1 cellular context compared by ENCODE assay signal in the genomic region with DNA sequence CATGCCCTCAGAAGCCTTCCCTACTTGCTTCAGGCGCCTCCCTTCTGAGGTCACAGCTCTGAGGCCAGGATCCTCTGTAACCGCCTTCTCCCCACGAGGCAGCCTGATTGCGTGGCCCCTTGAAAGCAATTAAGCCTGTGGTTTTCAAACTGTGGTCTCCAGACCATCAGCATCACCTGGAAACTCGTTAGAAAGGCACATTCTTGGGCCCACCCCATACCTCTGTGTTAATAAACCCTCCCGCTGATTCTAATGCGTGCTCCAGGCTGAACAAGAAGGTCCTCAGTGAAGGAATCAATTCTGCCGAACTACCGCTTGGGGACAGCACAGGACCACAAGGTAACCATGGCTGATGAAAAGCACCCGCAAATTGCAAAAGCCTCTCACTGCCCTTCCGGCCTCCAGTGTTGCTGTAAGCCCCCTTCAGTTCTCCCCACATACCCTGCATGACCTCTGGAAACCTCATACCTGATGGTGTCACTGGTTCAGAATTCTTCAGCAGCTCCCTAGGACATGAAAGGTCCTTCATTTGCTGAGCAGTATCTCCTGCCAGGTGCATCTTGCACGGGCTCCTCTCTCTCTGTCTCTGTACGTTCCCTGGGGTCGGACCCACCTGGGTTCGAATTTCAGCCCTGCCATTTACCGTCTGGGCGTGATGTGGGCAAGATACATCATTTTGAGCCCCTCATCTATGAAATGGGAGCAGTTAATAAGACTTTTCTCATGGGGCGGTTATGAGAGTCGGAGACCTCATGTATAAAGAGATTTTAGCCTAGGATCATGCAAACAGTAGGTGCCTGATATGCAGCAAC.
TF ChIP-seq lines count a peak whose summit lies in the region.

No MANE protein-coding gene starts in this region.

TF ChIP-seq in HepG2, 621 proteins besides CTCF, POLR2A, EP300 and RAD21 (continued from another document and continues in another):
- TF ChIP-seq ZNF83 (CRISPR knock-in tag; IDR thresholded peaks at IDR 0.05; ENCODE audit: borderline replicate concordance) (0 out of 2 replicates have a peak, but pooled peaks have one; percentile 41), GMEB1 (CRISPR knock-in tag; IDR thresholded peaks at IDR 0.05; ENCODE audit: borderline replicate concordance) (peak; percentile 61; the same call in 1 of the 2 replicates), MTA1 (CRISPR knock-in tag; IDR thresholded peaks at IDR 0.05; ENCODE audit: borderline replicate concordance) (no peak), ZNF503 (CRISPR knock-in tag; IDR thresholded peaks at IDR 0.05) (0 out of 2 replicates have a peak, but pooled peaks have one; percentile 17), ASH2L (IDR thresholded peaks at IDR 0.05; ENCODE audit: insufficient read length, low read depth, low read length) (peak; percentile 26), LCORL (IDR thresholded peaks at IDR 0.05) (no peak), LCORL (CRISPR knock-in tag; IDR thresholded peaks at IDR 0.05) (peak; percentile 92), ZNF24 (IDR thresholded peaks at IDR 0.05) (peak; percentile 72; the same call in 1 of the 2 replicates), ZNF788 (CRISPR knock-in tag; IDR thresholded peaks at IDR 0.05; ENCODE audit: borderline replicate concordance) (peak; percentile 75; the same call in 1 of the 2 replicates), ONECUT2 (CRISPR knock-in tag; IDR thresholded peaks at IDR 0.05) (no peak), ZNF777 (CRISPR knock-in tag; IDR thresholded peaks at IDR 0.05) (no peak), ZNF766 (CRISPR knock-in tag; IDR thresholded peaks at IDR 0.05; ENCODE audit: borderline replicate concordance) (peak; percentile 77; the same call in 1 of the 2 replicates), ZNF670 (CRISPR knock-in tag; IDR thresholded peaks at IDR 0.05; ENCODE audit: borderline replicate concordance) (peak; percentile 32; the same call in 1 of the 2 replicates), ZNF580 (CRISPR knock-in tag; IDR thresholded peaks at IDR 0.05; ENCODE audit: borderline replicate concordance, low read depth) (peak; percentile 91), ZNF749 (CRISPR knock-in tag; IDR thresholded peaks at IDR 0.05; ENCODE audit: borderline replicate concordance) (peak; percentile 71; the same call in 1 of the 2 replicates), YEATS4 (CRISPR knock-in tag; IDR thresholded peaks at IDR 0.05; ENCODE audit: borderline replicate concordance) (peak; percentile 84; the same call in 1 of the 2 replicates), KDM4B (CRISPR knock-in tag; IDR thresholded peaks at IDR 0.05) (peak; percentile 91; the same call in 1 of the 2 replicates), FIP1L1 (IDR thresholded peaks at IDR 0.05; ENCODE audit: borderline replicate concordance, insufficient read depth, low read depth, low read length) (no peak), ZNF33B (CRISPR knock-in tag; IDR thresholded peaks at IDR 0.05) (no peak; the same call in 1 of the 2 replicates), DNMT1 (CRISPR knock-in tag; IDR thresholded peaks at IDR 0.05) (0 out of 2 replicates have a peak, but pooled peaks have one; percentile 72), ZNF605 (CRISPR knock-in tag; IDR thresholded peaks at IDR 0.05) (peak; percentile 79), HMG20A (CRISPR knock-in tag; IDR thresholded peaks at IDR 0.05; ENCODE audit: borderline replicate concordance) (peak; percentile 64; the same call in 1 of the 2 replicates), ZNF510 (CRISPR knock-in tag; IDR thresholded peaks at IDR 0.05; ENCODE audit: low read depth) (no peak), GATAD1 (CRISPR knock-in tag; IDR thresholded peaks at IDR 0.05) (peak; percentile 73; the same call in 1 of the 2 replicates), GABPA (IDR thresholded peaks at IDR 0.05; ENCODE audit: low read depth, low read length) (no peak), GABPA (CRISPR knock-in tag; IDR thresholded peaks at IDR 0.05; ENCODE audit: low read depth) (no peak; the same call in 1 of the 2 replicates), PCBP1 (IDR thresholded peaks at IDR 0.05; ENCODE audit: borderline replicate concordance, low read depth, low read length) (no peak), NR2F1 (CRISPR knock-in tag; IDR thresholded peaks at IDR 0.05) (peak; percentile 38 to 50; a peak in 2 of 4 replicates), ARNT2 (CRISPR knock-in tag; IDR thresholded peaks at IDR 0.05; ENCODE audit: low read depth) (peak; percentile 76; the same call in 1 of the 2 replicates), SIN3A (IDR thresholded peaks at IDR 0.05; ENCODE audit: borderline replicate concordance, low read depth, low read length) (no peak), ZBTB25 (CRISPR knock-in tag; IDR thresholded peaks at IDR 0.05) (peak; percentile 94; the same call in 1 of the 2 replicates), STAG1 (CRISPR knock-in tag; IDR thresholded peaks at IDR 0.05) (peak; percentile 100), ZNF350 (CRISPR knock-in tag; IDR thresholded peaks at IDR 0.05; ENCODE audit: borderline replicate concordance, low read depth) (peak; percentile 97), CCAR2 (optimal IDR thresholded peaks at IDR 0.05; ENCODE audit: low read depth, low read length) (peak; percentile 40)
- TF ChIP-seq, protein P1, sequence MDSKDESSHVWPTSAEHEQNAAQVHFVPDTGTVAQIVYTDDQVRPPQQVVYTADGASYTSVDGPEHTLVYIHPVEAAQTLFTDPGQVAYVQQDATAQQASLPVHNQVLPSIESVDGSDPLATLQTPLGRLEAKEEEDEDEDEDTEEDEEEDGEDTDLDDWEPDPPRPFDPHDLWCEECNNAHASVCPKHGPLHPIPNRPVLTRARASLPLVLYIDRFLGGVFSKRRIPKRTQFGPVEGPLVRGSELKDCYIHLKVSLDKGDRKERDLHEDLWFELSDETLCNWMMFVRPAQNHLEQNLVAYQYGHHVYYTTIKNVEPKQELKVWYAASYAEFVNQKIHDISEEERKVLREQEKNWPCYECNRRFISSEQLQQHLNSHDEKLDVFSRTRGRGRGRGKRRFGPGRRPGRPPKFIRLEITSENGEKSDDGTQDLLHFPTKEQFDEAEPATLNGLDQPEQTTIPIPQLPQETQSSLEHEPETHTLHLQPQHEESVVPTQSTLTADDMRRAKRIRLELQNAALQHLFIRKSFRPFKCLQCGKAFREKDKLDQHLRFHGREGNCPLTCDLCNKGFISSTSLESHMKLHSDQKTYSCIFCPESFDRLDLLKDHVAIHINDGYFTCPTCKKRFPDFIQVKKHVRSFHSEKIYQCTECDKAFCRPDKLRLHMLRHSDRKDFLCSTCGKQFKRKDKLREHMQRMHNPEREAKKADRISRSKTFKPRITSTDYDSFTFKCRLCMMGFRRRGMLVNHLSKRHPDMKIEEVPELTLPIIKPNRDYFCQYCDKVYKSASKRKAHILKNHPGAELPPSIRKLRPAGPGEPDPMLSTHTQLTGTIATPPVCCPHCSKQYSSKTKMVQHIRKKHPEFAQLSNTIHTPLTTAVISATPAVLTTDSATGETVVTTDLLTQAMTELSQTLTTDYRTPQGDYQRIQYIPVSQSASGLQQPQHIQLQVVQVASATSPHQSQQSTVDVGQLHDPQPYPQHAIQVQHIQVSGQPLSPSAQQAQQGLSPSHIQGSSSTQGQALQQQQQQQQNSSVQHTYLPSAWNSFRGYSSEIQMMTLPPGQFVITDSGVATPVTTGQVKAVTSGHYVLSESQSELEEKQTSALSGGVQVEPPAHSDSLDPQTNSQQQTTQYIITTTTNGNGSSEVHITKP (CRISPR knock-in tag; IDR thresholded peaks at IDR 0.05; ENCODE audit: low read depth) = peak; percentile 25; the same call in 1 of the 2 replicates
- TF ChIP-seq, protein P2, sequence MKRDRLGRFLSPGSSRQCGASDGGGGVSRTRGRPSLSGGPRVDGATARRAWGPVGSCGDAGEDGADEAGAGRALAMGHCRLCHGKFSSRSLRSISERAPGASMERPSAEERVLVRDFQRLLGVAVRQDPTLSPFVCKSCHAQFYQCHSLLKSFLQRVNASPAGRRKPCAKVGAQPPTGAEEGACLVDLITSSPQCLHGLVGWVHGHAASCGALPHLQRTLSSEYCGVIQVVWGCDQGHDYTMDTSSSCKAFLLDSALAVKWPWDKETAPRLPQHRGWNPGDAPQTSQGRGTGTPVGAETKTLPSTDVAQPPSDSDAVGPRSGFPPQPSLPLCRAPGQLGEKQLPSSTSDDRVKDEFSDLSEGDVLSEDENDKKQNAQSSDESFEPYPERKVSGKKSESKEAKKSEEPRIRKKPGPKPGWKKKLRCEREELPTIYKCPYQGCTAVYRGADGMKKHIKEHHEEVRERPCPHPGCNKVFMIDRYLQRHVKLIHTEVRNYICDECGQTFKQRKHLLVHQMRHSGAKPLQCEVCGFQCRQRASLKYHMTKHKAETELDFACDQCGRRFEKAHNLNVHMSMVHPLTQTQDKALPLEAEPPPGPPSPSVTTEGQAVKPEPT (CRISPR knock-in tag; IDR thresholded peaks at IDR 0.05; ENCODE audit: low read depth) = no peak
- TF ChIP-seq, protein P3, sequence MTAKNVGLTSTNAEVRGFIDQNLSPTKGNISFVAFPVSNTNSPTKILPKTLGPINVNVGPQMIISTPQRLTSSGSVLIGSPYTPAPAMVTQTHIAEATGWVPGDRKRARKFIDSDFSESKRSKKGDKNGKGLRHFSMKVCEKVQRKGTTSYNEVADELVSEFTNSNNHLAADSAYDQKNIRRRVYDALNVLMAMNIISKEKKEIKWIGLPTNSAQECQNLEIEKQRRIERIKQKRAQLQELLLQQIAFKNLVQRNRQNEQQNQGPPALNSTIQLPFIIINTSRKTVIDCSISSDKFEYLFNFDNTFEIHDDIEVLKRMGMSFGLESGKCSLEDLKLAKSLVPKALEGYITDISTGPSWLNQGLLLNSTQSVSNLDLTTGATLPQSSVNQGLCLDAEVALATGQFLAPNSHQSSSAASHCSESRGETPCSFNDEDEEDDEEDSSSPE (CRISPR knock-in tag; IDR thresholded peaks at IDR 0.05) = 0 out of 2 replicates have a peak, but pooled peaks have one; percentile 49
- TF ChIP-seq, protein P4, sequence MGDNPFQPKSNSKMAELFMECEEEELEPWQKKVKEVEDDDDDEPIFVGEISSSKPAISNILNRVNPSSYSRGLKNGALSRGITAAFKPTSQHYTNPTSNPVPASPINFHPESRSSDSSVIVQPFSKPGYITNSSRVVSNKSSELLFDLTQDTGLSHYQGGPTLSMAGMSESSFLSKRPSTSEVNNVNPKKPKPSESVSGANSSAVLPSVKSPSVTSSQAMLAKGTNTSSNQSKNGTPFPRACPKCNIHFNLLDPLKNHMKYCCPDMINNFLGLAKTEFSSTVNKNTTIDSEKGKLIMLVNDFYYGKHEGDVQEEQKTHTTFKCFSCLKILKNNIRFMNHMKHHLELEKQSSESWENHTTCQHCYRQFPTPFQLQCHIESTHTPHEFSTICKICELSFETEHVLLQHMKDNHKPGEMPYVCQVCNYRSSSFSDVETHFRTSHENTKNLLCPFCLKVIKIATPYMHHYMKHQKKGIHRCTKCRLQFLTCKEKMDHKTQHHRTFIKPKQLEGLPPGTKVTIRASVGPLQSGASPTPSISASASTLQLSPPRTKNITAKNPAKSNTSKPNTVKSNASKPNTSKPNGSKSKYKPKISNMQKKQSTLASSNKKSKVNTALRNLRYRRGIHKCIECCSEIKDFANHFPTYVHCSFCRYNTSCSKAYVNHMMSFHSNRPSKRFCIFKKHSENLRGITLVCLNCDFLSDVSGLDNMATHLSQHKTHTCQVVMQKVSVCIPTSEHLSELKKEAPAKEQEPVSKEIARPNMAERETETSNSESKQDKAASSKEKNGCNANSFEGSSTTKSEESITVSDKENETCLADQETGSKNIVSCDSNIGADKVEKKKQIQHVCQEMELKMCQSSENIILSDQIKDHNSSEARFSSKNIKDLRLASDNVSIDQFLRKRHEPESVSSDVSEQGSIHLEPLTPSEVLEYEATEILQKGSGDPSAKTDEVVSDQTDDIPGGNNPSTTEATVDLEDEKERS (CRISPR knock-in tag; IDR thresholded peaks at IDR 0.05) = no peak
- TF ChIP-seq, protein P5, sequence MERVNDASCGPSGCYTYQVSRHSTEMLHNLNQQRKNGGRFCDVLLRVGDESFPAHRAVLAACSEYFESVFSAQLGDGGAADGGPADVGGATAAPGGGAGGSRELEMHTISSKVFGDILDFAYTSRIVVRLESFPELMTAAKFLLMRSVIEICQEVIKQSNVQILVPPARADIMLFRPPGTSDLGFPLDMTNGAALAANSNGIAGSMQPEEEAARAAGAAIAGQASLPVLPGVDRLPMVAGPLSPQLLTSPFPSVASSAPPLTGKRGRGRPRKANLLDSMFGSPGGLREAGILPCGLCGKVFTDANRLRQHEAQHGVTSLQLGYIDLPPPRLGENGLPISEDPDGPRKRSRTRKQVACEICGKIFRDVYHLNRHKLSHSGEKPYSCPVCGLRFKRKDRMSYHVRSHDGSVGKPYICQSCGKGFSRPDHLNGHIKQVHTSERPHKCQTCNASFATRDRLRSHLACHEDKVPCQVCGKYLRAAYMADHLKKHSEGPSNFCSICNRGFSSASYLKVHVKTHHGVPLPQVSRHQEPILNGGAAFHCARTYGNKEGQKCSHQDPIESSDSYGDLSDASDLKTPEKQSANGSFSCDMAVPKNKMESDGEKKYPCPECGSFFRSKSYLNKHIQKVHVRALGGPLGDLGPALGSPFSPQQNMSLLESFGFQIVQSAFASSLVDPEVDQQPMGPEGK (CRISPR knock-in tag; IDR thresholded peaks at IDR 0.05) = peak; percentile 89
